ENCODE assay signal across 8 cellular contexts in genomic region chr10:6580279-6581029, GRCh38. TPM values are rescaled to one million over a fixed set of nuclear protein-coding genes. Genes with fewer than 3 reads are reported as not detected.
DNase-seq lines count a peak whose midpoint lies in the region; ATAC-seq, FAIRE-seq and TF ChIP-seq lines count a peak whose summit lies in the region.

No MANE protein-coding gene starts in this region.

- intact Hi-C loops in HepG2 (cut with micrococcal nuclease; ENCODE audit: unreplicated experiment) = loop anchor here (1.0 kb wide), 2 partner anchors 68 to 87 kb away; no protein-coding TSS in a partner anchor

- H3K9me3 ChIP-seq in MG63 = no peaks in the 10 kb centered on the region
- no peaks in the 10 kb centered on the region for H3K9me3 ChIP-seq in HepG2 (ENCODE audit: low read length)

- TF ChIP-seq EP300 in HepG2 (IDR thresholded peaks at IDR 0.05; ENCODE audit: low read depth in 2 of 2, low read length in 2 of 2) (no peak), HepG2 (CRISPR knock-in tag; IDR thresholded peaks at IDR 0.05; ENCODE audit: borderline replicate concordance) (no peak)

- peak overlapping the region; percentile 70 for H3K9ac ChIP-seq in HepG2 (ENCODE audit: insufficient read depth, low read depth, low read length)

- TF ChIP-seq RAD21 in HepG2 (CRISPR knock-in tag; IDR thresholded peaks at IDR 0.05) = peak; percentile 54; the same call in 1 of the 2 replicates

- H3K36me3 ChIP-seq in MG63 = no peaks in the 10 kb centered on the region
- no peaks in the 10 kb centered on the region; a peak in 1 of 5 replicates for H3K36me3 ChIP-seq in HepG2 (replicated peaks in 1 of 2; ENCODE audit: control insufficient read depth in 1 of 2, insufficient read depth in 2 of 2, low read length in 2 of 2)

- H3K27me3 ChIP-seq in MG63 (peaks cover 36% of the 10 kb centered on the region), HepG2 (ENCODE audit: control insufficient read depth in 1 of 2, insufficient read depth in 2 of 2, low read length in 2 of 2) (peaks cover 2 to 24% of the 10 kb centered on the region in 2 experiments; a peak in 3 of 5 replicates)

- H3K4me3 ChIP-seq in GM08714 (ENCODE audit: low read length) (peak overlapping the region; percentile 70), MG63 (peak overlapping the region; percentile 80), HepG2 (replicated peaks in 1 of 3; ENCODE audit: insufficient read depth in 1 of 3, low read depth in 2 of 3, low read length in 3 of 3) (peak overlapping the region; percentile 57 to 80 (median 76))

- DNase-seq in H54 (ENCODE audit: insufficient read length, low spot score) = peak; percentile 53
- peak; percentile 68 for DNase-seq in MG63
- peak; percentile 86 for DNase-seq in activated CD4-positive, alpha-beta T cell treated with anti-CD3 and anti-CD28 coated beads, Interleukin-2, amount 50 U/mL, for 1 hour
- DNase-seq in dermis blood vessel endothelial cell = peak; percentile 74
- peak; percentile 53 for DNase-seq in HepG2 (ENCODE audit: low spot score)
- DNase-seq in stimulated activated CD4-positive, alpha-beta T cell treated with anti-CD3 and anti-CD28 coated beads, Interleukin-4, amount 100 ng/mL, for 1 hour = peak; percentile 91
- no peak for DNase-seq in NCI-H1694 treated with DMSO at 0.1 percent for 48 hours (lab: John Stamatoyannopoulos, UW)

- H2AFZ ChIP-seq in HepG2 (ENCODE audit: low read length) = peak overlapping the region; percentile 96

- peak overlapping the region; percentile 54 for H3K27ac ChIP-seq in HepG2 (ENCODE audit: extremely low read length, insufficient read depth, low read length)

- no peak for FAIRE-seq in H54 (lab: Jason Lieb, UNC)
- no peak for FAIRE-seq in HepG2 (lab: Jason Lieb, UNC)

- H3K4me1 ChIP-seq in HepG2 (ENCODE audit: insufficient read depth, low read length) = peaks cover 18% of the 10 kb centered on the region; the same call in 1 of the 2 replicates

- CTCF ChIA-PET in HepG2 (lab: Yijun Ruan, JAX; ENCODE audit: low intra/inter-chr PET ratio, low total read pairs) = no interaction called here

- BruUV-seq in HepG2 (replicated peaks; lab: Mats Ljungman, UMichigan) = TSS peak; percentile 62

- peak overlapping the region; percentile 79 for H3K4me2 ChIP-seq in HepG2 (ENCODE audit: low read depth, low read length)

- in situ Hi-C loops in HepG2 (cut with HindIII; ENCODE audit: extremely low pct_ligation_motif_present, low pct_unique_long_range_greater_than_20kb) = no loop called here

- H3K79me2 ChIP-seq in HepG2 (ENCODE audit: insufficient read depth, low read length) = no peaks in the 10 kb centered on the region

- ATAC-seq in HepG2 = peak; percentile 97

- no peaks in the 10 kb centered on the region for H4K20me1 ChIP-seq in HepG2 (ENCODE audit: insufficient read depth, low read length)

- 4% methylated on average over 13 of the region's 56 CpGs for WGBS in HepG2 (ENCODE audit: low lambda C conversion rate)

- POLR2A ChIA-PET in HepG2 (lab: Yijun Ruan, JAX) = no interaction called here

- peak; percentile 53; the same call in 1 of the 2 replicates for TF ChIP-seq CTCF in HepG2 (CRISPR knock-in tag; IDR thresholded peaks at IDR 0.05)

- TF ChIP-seq POLR2A in H54 (IDR thresholded peaks at IDR 0.05; ENCODE audit: low read depth, low read length) (no peak), HepG2 (IDR thresholded peaks at IDR 0.05; ENCODE audit: insufficient read depth in 1 of 2, low read depth in 2 of 2, low read length in 2 of 2) (peak; percentile 22 to 42; a peak in 2 of 4 replicates)

TF ChIP-seq in HepG2, 621 proteins besides CTCF, POLR2A, EP300 and RAD21 (continues in another document):
- TF ChIP-seq ETS1 (CRISPR knock-in tag; IDR thresholded peaks at IDR 0.05) (no peak), SIN3B (IDR thresholded peaks at IDR 0.05; ENCODE audit: low read length) (no peak), IKZF5 (CRISPR knock-in tag; IDR thresholded peaks at IDR 0.05) (no peak), ZNF615 (CRISPR knock-in tag; IDR thresholded peaks at IDR 0.05; ENCODE audit: borderline replicate concordance) (0 out of 2 replicates have a peak, but pooled peaks have one; percentile 47), DBP (CRISPR knock-in tag; IDR thresholded peaks at IDR 0.05; ENCODE audit: not compliant biosample characterization) (no peak), ZNF143 (CRISPR knock-in tag; IDR thresholded peaks at IDR 0.05) (no peak), PHF8 (CRISPR knock-in tag; IDR thresholded peaks at IDR 0.05) (peak; percentile 75), KAT8 (CRISPR knock-in tag; IDR thresholded peaks at IDR 0.05) (peak; percentile 44; the same call in 1 of the 2 replicates)

RNA-seq across cellular contexts. Expression of gene PRKCQ, which starts 0.4 kb away (rescaled TPM):
- 0.05 and 0.16 TPM in 2 replicates for total RNA-seq in MG63 (2014; rRNA removed; shearing (Covaris generic); ENCODE audit: low replicate concordance)
- total RNA-seq in dermis blood vessel endothelial cell = 0.17 and 0.84 TPM in 2 replicates
- 0.35 and 0.60 TPM in 2 replicates for total RNA-seq in HepG2 (2016; rRNA removed; fragmentation: Illumina TruSeq; extraction: Trizol)
- total RNA-seq in HepG2 (2016; cell fraction: cytosol; rRNA removed; fragmentation: Illumina TruSeq; extraction: Trizol; ENCODE audit: low read depth) = 0.20 and 0.35 TPM in 2 replicates
- 0.28 and 0.58 TPM in 2 replicates for total RNA-seq in HepG2 (2016; cell fraction: insoluble cytoplasmic fraction; rRNA removed; fragmentation: Illumina TruSeq; extraction: Trizol)
- total RNA-seq in HepG2 (2016; cell fraction: membrane; rRNA removed; fragmentation: Illumina TruSeq; extraction: Trizol) = 0.34 and 0.38 TPM in 2 replicates
- total RNA-seq in HepG2 (2016; cell fraction: nucleus; rRNA removed; fragmentation: Illumina TruSeq; extraction: Trizol) = 0.37 and 0.41 TPM in 2 replicates
- polyA plus RNA-seq in HepG2 (2011; rRNA removed) = 0.05 and 0.13 TPM in 2 replicates
- 0.05 TPM in 2 replicates for polyA plus RNA-seq in HepG2 (2011; cell fraction: cytosol; rRNA removed)
- 0.03 and 0.06 TPM in 2 replicates for polyA plus RNA-seq in HepG2 (2011; cell fraction: nucleus; rRNA removed)
- polyA plus RNA-seq in HepG2 (2012) = 0.08 and 0.09 TPM in 2 replicates
- 0.14 and 0.18 TPM in 2 replicates for polyA plus RNA-seq in HepG2 (2016; cell fraction: cytosol; fragmentation: Illumina TruSeq; extraction: Trizol; ENCODE audit: low read depth)
- 0.28 and 0.47 TPM in 2 replicates for polyA plus RNA-seq in HepG2 (2016; cell fraction: insoluble cytoplasmic fraction; fragmentation: Illumina TruSeq; extraction: Trizol; ENCODE audit: low read depth)
- polyA plus RNA-seq in HepG2 (2016; cell fraction: membrane; fragmentation: Illumina TruSeq; extraction: Trizol; ENCODE audit: low read depth) = 0.11 and 0.28 TPM in 2 replicates
- polyA plus RNA-seq in HepG2 (2016; cell fraction: nucleus; fragmentation: Illumina TruSeq; extraction: Trizol; ENCODE audit: insufficient read depth, low read depth) = 0.48 TPM in 1 of 2 replicates, not detected in the other
- 0.22 and 2.0 TPM in 2 replicates for polyA minus RNA-seq in HepG2 (2011; rRNA and poly(A)+ RNA removed; ENCODE audit: low replicate concordance)
- not detected in 2 replicates for polyA minus RNA-seq in HepG2 (2011; cell fraction: cytosol; rRNA and poly(A)+ RNA removed)
- polyA minus RNA-seq in HepG2 (2011; cell fraction: nucleus; rRNA and poly(A)+ RNA removed) = 0.26 TPM in 1 of 2 replicates, not detected in the other
